ENCODE assay signal across 3 cellular contexts in the genomic region with DNA sequence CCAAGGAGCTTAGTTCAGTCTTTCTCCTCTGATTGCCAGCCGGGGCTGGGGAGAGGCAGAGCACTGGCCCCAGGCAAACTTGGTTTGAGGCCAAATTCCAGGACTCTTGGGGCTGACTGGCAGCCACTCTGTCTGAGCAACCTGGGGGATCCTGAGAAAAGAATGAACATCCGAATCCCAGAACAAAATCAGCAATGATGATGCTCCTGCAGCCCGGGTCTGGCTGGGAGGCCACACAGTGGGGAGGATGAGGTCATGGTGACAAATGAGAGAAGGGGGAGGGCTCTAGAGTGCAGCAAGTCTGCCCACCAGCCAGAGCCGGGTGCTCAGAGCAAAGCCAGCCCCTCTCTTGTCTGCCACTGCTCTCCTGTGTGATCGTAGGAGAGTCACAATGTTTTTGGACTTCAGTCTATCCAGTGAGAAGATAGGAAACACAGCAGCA.
TF ChIP-seq lines count a peak whose summit lies in the region.

No MANE protein-coding gene starts in this region.

TF ChIP-seq in HEK293, 187 proteins besides CTCF, POLR2A, EP300 and RAD21 (continued from another document and continues in another):
- TF ChIP-seq ZNF658 (tag by site-specific recombination; IDR thresholded peaks at IDR 0.05) (no peak), ZNF354C (tag by site-specific recombination; IDR thresholded peaks at IDR 0.05; ENCODE audit: borderline replicate concordance, low read depth) (no peak), TRIM28 (IDR thresholded peaks at IDR 0.05; ENCODE audit: borderline replicate concordance, low read length) (no peak), ZNF175 (tag by site-specific recombination; IDR thresholded peaks at IDR 0.05) (no peak)
- TF ChIP-seq, protein P1, sequence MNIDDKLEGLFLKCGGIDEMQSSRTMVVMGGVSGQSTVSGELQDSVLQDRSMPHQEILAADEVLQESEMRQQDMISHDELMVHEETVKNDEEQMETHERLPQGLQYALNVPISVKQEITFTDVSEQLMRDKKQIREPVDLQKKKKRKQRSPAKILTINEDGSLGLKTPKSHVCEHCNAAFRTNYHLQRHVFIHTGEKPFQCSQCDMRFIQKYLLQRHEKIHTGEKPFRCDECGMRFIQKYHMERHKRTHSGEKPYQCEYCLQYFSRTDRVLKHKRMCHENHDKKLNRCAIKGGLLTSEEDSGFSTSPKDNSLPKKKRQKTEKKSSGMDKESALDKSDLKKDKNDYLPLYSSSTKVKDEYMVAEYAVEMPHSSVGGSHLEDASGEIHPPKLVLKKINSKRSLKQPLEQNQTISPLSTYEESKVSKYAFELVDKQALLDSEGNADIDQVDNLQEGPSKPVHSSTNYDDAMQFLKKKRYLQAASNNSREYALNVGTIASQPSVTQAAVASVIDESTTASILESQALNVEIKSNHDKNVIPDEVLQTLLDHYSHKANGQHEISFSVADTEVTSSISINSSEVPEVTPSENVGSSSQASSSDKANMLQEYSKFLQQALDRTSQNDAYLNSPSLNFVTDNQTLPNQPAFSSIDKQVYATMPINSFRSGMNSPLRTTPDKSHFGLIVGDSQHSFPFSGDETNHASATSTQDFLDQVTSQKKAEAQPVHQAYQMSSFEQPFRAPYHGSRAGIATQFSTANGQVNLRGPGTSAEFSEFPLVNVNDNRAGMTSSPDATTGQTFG (tag by site-specific recombination; IDR thresholded peaks at IDR 0.05; ENCODE audit: borderline replicate concordance): no peak
- TF ChIP-seq, protein P2, sequence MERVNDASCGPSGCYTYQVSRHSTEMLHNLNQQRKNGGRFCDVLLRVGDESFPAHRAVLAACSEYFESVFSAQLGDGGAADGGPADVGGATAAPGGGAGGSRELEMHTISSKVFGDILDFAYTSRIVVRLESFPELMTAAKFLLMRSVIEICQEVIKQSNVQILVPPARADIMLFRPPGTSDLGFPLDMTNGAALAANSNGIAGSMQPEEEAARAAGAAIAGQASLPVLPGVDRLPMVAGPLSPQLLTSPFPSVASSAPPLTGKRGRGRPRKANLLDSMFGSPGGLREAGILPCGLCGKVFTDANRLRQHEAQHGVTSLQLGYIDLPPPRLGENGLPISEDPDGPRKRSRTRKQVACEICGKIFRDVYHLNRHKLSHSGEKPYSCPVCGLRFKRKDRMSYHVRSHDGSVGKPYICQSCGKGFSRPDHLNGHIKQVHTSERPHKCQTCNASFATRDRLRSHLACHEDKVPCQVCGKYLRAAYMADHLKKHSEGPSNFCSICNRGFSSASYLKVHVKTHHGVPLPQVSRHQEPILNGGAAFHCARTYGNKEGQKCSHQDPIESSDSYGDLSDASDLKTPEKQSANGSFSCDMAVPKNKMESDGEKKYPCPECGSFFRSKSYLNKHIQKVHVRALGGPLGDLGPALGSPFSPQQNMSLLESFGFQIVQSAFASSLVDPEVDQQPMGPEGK (tag by site-specific recombination; IDR thresholded peaks at IDR 0.05): no peak
- TF ChIP-seq, protein P3, sequence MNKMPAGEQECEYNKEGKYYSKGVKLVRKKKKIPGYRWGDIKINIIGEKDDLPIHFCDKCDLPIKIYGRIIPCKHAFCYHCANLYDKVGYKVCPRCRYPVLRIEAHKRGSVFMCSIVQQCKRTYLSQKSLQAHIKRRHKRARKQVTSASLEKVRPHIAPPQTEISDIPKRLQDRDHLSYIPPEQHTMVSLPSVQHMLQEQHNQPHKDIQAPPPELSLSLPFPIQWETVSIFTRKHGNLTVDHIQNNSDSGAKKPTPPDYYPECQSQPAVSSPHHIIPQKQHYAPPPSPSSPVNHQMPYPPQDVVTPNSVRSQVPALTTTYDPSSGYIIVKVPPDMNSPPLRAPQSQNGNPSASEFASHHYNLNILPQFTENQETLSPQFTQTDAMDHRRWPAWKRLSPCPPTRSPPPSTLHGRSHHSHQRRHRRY (tag by site-specific recombination; IDR thresholded peaks at IDR 0.05): no peak

TF ChIP-seq in WTC11, 78 proteins besides CTCF, POLR2A, EP300 and RAD21 (continued from another document):
- TF ChIP-seq, protein P4, sequence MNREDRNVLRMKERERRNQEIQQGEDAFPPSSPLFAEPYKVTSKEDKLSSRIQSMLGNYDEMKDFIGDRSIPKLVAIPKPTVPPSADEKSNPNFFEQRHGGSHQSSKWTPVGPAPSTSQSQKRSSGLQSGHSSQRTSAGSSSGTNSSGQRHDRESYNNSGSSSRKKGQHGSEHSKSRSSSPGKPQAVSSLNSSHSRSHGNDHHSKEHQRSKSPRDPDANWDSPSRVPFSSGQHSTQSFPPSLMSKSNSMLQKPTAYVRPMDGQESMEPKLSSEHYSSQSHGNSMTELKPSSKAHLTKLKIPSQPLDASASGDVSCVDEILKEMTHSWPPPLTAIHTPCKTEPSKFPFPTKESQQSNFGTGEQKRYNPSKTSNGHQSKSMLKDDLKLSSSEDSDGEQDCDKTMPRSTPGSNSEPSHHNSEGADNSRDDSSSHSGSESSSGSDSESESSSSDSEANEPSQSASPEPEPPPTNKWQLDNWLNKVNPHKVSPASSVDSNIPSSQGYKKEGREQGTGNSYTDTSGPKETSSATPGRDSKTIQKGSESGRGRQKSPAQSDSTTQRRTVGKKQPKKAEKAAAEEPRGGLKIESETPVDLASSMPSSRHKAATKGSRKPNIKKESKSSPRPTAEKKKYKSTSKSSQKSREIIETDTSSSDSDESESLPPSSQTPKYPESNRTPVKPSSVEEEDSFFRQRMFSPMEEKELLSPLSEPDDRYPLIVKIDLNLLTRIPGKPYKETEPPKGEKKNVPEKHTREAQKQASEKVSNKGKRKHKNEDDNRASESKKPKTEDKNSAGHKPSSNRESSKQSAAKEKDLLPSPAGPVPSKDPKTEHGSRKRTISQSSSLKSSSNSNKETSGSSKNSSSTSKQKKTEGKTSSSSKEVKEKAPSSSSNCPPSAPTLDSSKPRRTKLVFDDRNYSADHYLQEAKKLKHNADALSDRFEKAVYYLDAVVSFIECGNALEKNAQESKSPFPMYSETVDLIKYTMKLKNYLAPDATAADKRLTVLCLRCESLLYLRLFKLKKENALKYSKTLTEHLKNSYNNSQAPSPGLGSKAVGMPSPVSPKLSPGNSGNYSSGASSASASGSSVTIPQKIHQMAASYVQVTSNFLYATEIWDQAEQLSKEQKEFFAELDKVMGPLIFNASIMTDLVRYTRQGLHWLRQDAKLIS (CRISPR knock-in tag; IDR thresholded peaks at IDR 0.05; ENCODE audit: borderline replicate concordance): no peak
- no peak for TF ChIP-seq TEAD1 (CRISPR knock-in tag; IDR thresholded peaks at IDR 0.05)
- no peak for TF ChIP-seq SP1 (CRISPR knock-in tag; conservative IDR thresholded peaks at IDR 0.05)
- no peak for TF ChIP-seq MXD4 (CRISPR knock-in tag; IDR thresholded peaks at IDR 0.05; ENCODE audit: borderline replicate concordance)
- TF ChIP-seq, protein P5, sequence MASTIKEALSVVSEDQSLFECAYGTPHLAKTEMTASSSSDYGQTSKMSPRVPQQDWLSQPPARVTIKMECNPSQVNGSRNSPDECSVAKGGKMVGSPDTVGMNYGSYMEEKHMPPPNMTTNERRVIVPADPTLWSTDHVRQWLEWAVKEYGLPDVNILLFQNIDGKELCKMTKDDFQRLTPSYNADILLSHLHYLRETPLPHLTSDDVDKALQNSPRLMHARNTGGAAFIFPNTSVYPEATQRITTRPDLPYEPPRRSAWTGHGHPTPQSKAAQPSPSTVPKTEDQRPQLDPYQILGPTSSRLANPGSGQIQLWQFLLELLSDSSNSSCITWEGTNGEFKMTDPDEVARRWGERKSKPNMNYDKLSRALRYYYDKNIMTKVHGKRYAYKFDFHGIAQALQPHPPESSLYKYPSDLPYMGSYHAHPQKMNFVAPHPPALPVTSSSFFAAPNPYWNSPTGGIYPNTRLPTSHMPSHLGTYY (CRISPR knock-in tag; IDR thresholded peaks at IDR 0.05): no peak
- TF ChIP-seq, protein P6, sequence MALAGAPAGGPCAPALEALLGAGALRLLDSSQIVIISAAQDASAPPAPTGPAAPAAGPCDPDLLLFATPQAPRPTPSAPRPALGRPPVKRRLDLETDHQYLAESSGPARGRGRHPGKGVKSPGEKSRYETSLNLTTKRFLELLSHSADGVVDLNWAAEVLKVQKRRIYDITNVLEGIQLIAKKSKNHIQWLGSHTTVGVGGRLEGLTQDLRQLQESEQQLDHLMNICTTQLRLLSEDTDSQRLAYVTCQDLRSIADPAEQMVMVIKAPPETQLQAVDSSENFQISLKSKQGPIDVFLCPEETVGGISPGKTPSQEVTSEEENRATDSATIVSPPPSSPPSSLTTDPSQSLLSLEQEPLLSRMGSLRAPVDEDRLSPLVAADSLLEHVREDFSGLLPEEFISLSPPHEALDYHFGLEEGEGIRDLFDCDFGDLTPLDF (CRISPR knock-in tag; IDR thresholded peaks at IDR 0.05): no peak
- no peak for TF ChIP-seq FOXJ3 (CRISPR knock-in tag; IDR thresholded peaks at IDR 0.05; ENCODE audit: borderline replicate concordance)
- TF ChIP-seq, protein P7, sequence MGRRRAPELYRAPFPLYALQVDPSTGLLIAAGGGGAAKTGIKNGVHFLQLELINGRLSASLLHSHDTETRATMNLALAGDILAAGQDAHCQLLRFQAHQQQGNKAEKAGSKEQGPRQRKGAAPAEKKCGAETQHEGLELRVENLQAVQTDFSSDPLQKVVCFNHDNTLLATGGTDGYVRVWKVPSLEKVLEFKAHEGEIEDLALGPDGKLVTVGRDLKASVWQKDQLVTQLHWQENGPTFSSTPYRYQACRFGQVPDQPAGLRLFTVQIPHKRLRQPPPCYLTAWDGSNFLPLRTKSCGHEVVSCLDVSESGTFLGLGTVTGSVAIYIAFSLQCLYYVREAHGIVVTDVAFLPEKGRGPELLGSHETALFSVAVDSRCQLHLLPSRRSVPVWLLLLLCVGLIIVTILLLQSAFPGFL (CRISPR knock-in tag; IDR thresholded peaks at IDR 0.05; ENCODE audit: borderline replicate concordance): no peak
- no peak for TF ChIP-seq SMAD4 (CRISPR knock-in tag; IDR thresholded peaks at IDR 0.05)

TF ChIP-seq in HepG2, 621 proteins besides CTCF, POLR2A, EP300 and RAD21 (continued from another document):
- TF ChIP-seq, protein P8, sequence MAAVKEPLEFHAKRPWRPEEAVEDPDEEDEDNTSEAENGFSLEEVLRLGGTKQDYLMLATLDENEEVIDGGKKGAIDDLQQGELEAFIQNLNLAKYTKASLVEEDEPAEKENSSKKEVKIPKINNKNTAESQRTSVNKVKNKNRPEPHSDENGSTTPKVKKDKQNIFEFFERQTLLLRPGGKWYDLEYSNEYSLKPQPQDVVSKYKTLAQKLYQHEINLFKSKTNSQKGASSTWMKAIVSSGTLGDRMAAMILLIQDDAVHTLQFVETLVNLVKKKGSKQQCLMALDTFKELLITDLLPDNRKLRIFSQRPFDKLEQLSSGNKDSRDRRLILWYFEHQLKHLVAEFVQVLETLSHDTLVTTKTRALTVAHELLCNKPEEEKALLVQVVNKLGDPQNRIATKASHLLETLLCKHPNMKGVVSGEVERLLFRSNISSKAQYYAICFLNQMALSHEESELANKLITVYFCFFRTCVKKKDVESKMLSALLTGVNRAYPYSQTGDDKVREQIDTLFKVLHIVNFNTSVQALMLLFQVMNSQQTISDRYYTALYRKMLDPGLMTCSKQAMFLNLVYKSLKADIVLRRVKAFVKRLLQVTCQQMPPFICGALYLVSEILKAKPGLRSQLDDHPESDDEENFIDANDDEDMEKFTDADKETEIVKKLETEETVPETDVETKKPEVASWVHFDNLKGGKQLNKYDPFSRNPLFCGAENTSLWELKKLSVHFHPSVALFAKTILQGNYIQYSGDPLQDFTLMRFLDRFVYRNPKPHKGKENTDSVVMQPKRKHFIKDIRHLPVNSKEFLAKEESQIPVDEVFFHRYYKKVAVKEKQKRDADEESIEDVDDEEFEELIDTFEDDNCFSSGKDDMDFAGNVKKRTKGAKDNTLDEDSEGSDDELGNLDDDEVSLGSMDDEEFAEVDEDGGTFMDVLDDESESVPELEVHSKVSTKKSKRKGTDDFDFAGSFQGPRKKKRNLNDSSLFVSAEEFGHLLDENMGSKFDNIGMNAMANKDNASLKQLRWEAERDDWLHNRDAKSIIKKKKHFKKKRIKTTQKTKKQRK (IDR thresholded peaks at IDR 0.05; ENCODE audit: low read length): no peak
- TF ChIP-seq ZNF670 (CRISPR knock-in tag; IDR thresholded peaks at IDR 0.05; ENCODE audit: borderline replicate concordance): no peak
